Comparison of ENCODE assay signal across 8 cellular contexts in the genomic region with DNA sequence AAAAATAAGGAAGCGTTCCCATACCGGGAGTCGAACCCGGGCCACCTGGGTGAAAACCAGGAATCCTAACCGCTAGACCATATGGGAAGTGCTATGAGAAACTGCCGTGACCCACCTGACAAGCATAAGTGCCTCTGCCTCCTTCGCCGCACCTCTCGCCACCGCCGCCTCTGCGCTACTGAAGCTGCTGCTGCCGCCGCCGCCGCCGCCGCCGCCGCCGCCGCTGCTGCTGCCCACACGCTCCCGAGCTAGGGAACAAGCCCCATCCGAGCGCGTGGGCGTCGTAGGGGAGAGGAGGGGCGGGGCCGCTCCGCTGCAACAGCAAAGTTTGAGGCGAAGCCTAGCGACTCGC. TPM values are rescaled to one million over a fixed set of nuclear protein-coding genes. Genes with fewer than 3 reads are reported as not detected.
DNase-seq lines count a peak whose midpoint lies in the region; ATAC-seq, FAIRE-seq and TF ChIP-seq lines count a peak whose summit lies in the region.

No MANE protein-coding gene starts in this region.

- no peak for TF ChIP-seq POLR2A in suprapubic skin (IDR thresholded peaks at IDR 0.05)

- H3K4me1 ChIP-seq in neutrophil (ENCODE audit: control insufficient read depth in 1 of 2, insufficient read depth in 1 of 2, low read depth in 1 of 2, low read length in 1 of 2) = peaks cover 39 to 41% of the 10 kb centered on the region in 2 experiments
- peaks cover 73% of the 10 kb centered on the region for H3K4me1 ChIP-seq in suprapubic skin

- H3K4me3 ChIP-seq in neutrophil (ENCODE audit: low read depth in 1 of 2, low read length in 1 of 2) (peak overlapping the region; percentile 96 to 100), suprapubic skin (peak overlapping the region; percentile 63)

- FAIRE-seq in frontal cortex (lab: Jason Lieb, UNC) = no peak

- peak; percentile 75 for DNase-seq in DMS153 (lab: John Stamatoyannopoulos, UW)
- DNase-seq in KG1 (lab: John Stamatoyannopoulos, UW) = peak; percentile 86
- DNase-seq in SHP77 (lab: John Stamatoyannopoulos, UW) = peak; percentile 55 to 69
- peak; percentile 79 for DNase-seq in activated gamma-delta T cell treated with anti-CD3 and anti-CD28 coated beads, Interleukin-2, amount 50 U/mL, for 16 hours (ENCODE audit: low read depth)
- DNase-seq in frontal cortex (ENCODE audit: low spot score in 2 of 2) = peak; percentile 53 to 58
- peak; percentile 90 to 91 for DNase-seq in suprapubic skin (ENCODE audit: low spot score in 2 of 2)

- WGBS in suprapubic skin = under 1% methylated on average over 21 of the region's 35 CpGs

- no peaks in the 10 kb centered on the region for H3K9me3 ChIP-seq in neutrophil
- H3K9me3 ChIP-seq in suprapubic skin = no peaks in the 10 kb centered on the region

- TF ChIP-seq CTCF in neutrophil (IDR thresholded peaks at IDR 0.05) (no peak), suprapubic skin (IDR thresholded peaks at IDR 0.05) (no peak)

- TF ChIP-seq EP300 in suprapubic skin (IDR thresholded peaks at IDR 0.05) = no peak

- H3K27me3 ChIP-seq in neutrophil (no peaks in the 10 kb centered on the region), suprapubic skin (no peaks in the 10 kb centered on the region)

- H3K36me3 ChIP-seq in neutrophil (peaks cover 8% of the 10 kb centered on the region), suprapubic skin (peaks cover 5% of the 10 kb centered on the region)

- H3K27ac ChIP-seq in neutrophil = peak overlapping the region; percentile 94
- H3K27ac ChIP-seq in suprapubic skin = peak overlapping the region; percentile 99

- ATAC-seq in GM21619 (IDR thresholded peaks at IDR 0.05; ENCODE audit: unreplicated experiment) = peak; percentile 19

RNA-seq across cellular contexts. Expression of a gene that starts 0.6 kb away (rescaled TPM):
- total RNA-seq in frontal cortex (13.9 TPM), suprapubic skin (10 to 100 TPM in 3 of 4 donors, 1 to 10 TPM in 1; 6.1 to 14.6 (median 11.5) TPM)

RNA-seq across cellular contexts. Expression of a gene that starts 41.6 kb away (rescaled TPM):
- total RNA-seq in frontal cortex = 8.2 TPM
- total RNA-seq in suprapubic skin = 100 to 1,000 TPM in 3 of 4 donors, 10 to 100 TPM in 1; 81.7 to 123 (median 111) TPM

Comparison
In these comparisons a context has a peak if more than half of its experiments do, and no peak if none do; other contexts are left out.
1. Peak in every context shown above with its lines: DNase-seq, ATAC-seq, H3K4me3 ChIP-seq and H3K27ac ChIP-seq.